Comparison of ENCODE assay signal across 1 cellular context in genomic region chr18:24138884-24139616, GRCh38.
TF ChIP-seq lines count a peak whose summit lies in the region.

Gene CABYR, plus strand, starts transcription at chr18:24139062. Its CDS starts 4,053 bp downstream, at chr18:24143115.

TF ChIP-seq in GM12878, 131 proteins besides CTCF, POLR2A, EP300 and RAD21 (continued from another document):
- TF ChIP-seq ZBTB40 (IDR thresholded peaks at IDR 0.05; ENCODE audit: borderline replicate concordance) (no peak), ZNF207 (IDR thresholded peaks at IDR 0.05; ENCODE audit: borderline replicate concordance) (no peak), TAF1 (IDR thresholded peaks at IDR 0.05; ENCODE audit: borderline replicate concordance, low read depth, low read length) (0 out of 2 replicates have a peak, but pooled peaks have one; percentile 15), REST (IDR thresholded peaks at IDR 0.05; ENCODE audit: low read depth, low read length) (no peak), TCF3 (IDR thresholded peaks at IDR 0.05; ENCODE audit: borderline replicate concordance, insufficient read depth, low read depth, low read length) (no peak), SKIL (IDR thresholded peaks at IDR 0.05; ENCODE audit: low read depth, poor library complexity, severe bottlenecking) (no peak), HDAC2 (IDR thresholded peaks at IDR 0.05) (no peak), NR2C1 (IDR thresholded peaks at IDR 0.05) (no peak), CREB1 (IDR thresholded peaks at IDR 0.05; ENCODE audit: low read depth) (no peak; the same call in 1 of the 2 replicates), HSF1 (IDR thresholded peaks at IDR 0.05; ENCODE audit: low read depth, low read length) (no peak), MEF2B (IDR thresholded peaks at IDR 0.05; ENCODE audit: partially characterized antibody, poor library complexity, severe bottlenecking) (no peak), POU2F2 (IDR thresholded peaks at IDR 0.05; ENCODE audit: borderline replicate concordance, low read depth, low read length) (0 out of 3 replicates have a peak, but pooled peaks have one; percentile 20), BHLHE40 (IDR thresholded peaks at IDR 0.05; ENCODE audit: borderline replicate concordance in 1 of 2, low read depth in 2 of 2, low read length in 1 of 2) (no peak), KDM1A (IDR thresholded peaks at IDR 0.05; ENCODE audit: borderline replicate concordance) (no peak), JUNB (IDR thresholded peaks at IDR 0.05) (no peak), SMAD1 (IDR thresholded peaks at IDR 0.05; ENCODE audit: low read depth, partially characterized antibody) (no peak), EGR1 (IDR thresholded peaks at IDR 0.05; ENCODE audit: borderline replicate concordance in 1 of 2, low read depth in 2 of 2, low read length in 2 of 2) (no peak), NR2C2 (IDR thresholded peaks at IDR 0.05; ENCODE audit: borderline replicate concordance, control insufficient read depth, insufficient read length, low read depth) (no peak), EZH2 (IDR thresholded peaks at IDR 0.05; ENCODE audit: borderline replicate concordance, control insufficient read depth, low read depth, low read length) (no peak), BCL3 (IDR thresholded peaks at IDR 0.05; ENCODE audit: borderline replicate concordance, insufficient read depth, low read depth, low read length, poor library complexity, severe bottlenecking) (peak; percentile 78), RUNX3 (IDR thresholded peaks at IDR 0.05; ENCODE audit: low read length) (no peak), RFX5 (IDR thresholded peaks at IDR 0.05; ENCODE audit: low read depth, low read length) (0 out of 2 replicates have a peak, but pooled peaks have one; percentile 30), ZNF687 (IDR thresholded peaks at IDR 0.05) (no peak), ZNF592 (IDR thresholded peaks at IDR 0.05) (no peak), SREBF1 (IDR thresholded peaks at IDR 0.05; ENCODE audit: low read length) (no peak), SMAD5 (IDR thresholded peaks at IDR 0.05; ENCODE audit: low read depth) (no peak), NFYA (IDR thresholded peaks at IDR 0.05; ENCODE audit: borderline replicate concordance, low read depth, low read length) (no peak), SRF (IDR thresholded peaks at IDR 0.05; ENCODE audit: low read depth in 2 of 2, low read length in 2 of 2) (no peak)
